Comparison of ENCODE assay signal across 23 cellular contexts in genomic region chr2:227148106-227148505, GRCh38. TPM values are rescaled to one million over a fixed set of nuclear protein-coding genes. Genes with fewer than 3 reads are reported as not detected.
A peak's percentile ranks its signal among the peaks of the same experiment; 100 is the strongest.
DNase-seq lines count a peak whose midpoint lies in the region; ATAC-seq, FAIRE-seq and TF ChIP-seq lines count a peak whose summit lies in the region.
"Had no signal": no experiment of that assay in that cellular context is flagged by ENCODE, and none has a peak within 500 bp of the region (broad histone marks: within the 10 kb centered on the region; RNA-seq: fewer than 3 reads in every experiment).

No MANE protein-coding gene starts in this region.

- peaks cover 14% of the 10 kb centered on the region for H3K4me1 Mint-ChIP-seq in WTC11
- H3K4me1 Mint-ChIP-seq: CD14-positive monocyte; CD8-positive, alpha-beta memory T cell had no signal

- no peak overlapping the region for H3K9ac ChIP-seq in H1 (replicated peaks in 1 of 4; ENCODE audit: extremely low read depth in 1 of 4, low read depth in 3 of 4, low read length in 3 of 4)
- H3K9ac ChIP-seq: BLaER1 had no signal

- FAIRE-seq in A549 (lab: Jason Lieb, UNC) (no peak), GM12892 (lab: Jason Lieb, UNC) (peak; percentile 44), H1 (lab: Jason Lieb, UNC) (no peak)
- FAIRE-seq: D721Med, GM12878, GM18507 had no signal

- H2BK120ac ChIP-seq in H1 (replicated peaks; ENCODE audit: low read depth, low read length) = no peak overlapping the region

- H3K9me3 ChIP-seq in A549 = peaks cover 5% of the 10 kb centered on the region; the same call in 2 of the 3 replicates
- peaks cover 3 to 9% of the 10 kb centered on the region in 2 experiments; a peak in 2 of 4 replicates for H3K9me3 ChIP-seq in H1 (ENCODE audit: insufficient read depth in 2 of 2, low read depth in 1 of 2, low read length in 1 of 2)

- H3K27ac ChIP-seq in A549 = no peak overlapping the region
- H3K27ac ChIP-seq in H1 (ENCODE audit: low read depth, low read length) = no peak overlapping the region
- H3K27ac ChIP-seq: BLaER1 had no signal

- H3K9me3 Mint-ChIP-seq in WTC11 = peaks cover 28% of the 10 kb centered on the region

- no peak for ATAC-seq in A549
- no peak for ATAC-seq in WTC11
- ATAC-seq in GM21390 (IDR thresholded peaks at IDR 0.05; ENCODE audit: unreplicated experiment) = no peak
- ATAC-seq in HG03175 (IDR thresholded peaks at IDR 0.05; ENCODE audit: unreplicated experiment) = no peak
- ATAC-seq: GM12878 had no signal

- no peak overlapping the region for H3K4me2 ChIP-seq in A549
- H3K4me2 ChIP-seq in H1 (ENCODE audit: insufficient read depth in 1 of 2, low read depth in 2 of 2, low read length in 2 of 2) = no peak overlapping the region
- H3K4me2 ChIP-seq: BLaER1 had no signal

- no peak overlapping the region for H3K4me3 ChIP-seq in A549
- H3K4me3 ChIP-seq in H1 (ENCODE audit: extremely low read depth in 1 of 4, insufficient read depth in 2 of 4, low read depth in 3 of 4, low read length in 4 of 4) = no peak overlapping the region
- H3K4me3 ChIP-seq: BLaER1, GM12878 had no signal

- CTCF ChIA-PET in A549 (lab: Yijun Ruan, JAX) (no interaction called here), WTC11 (lab: Charles Lee) (no interaction called here), H1 (lab: Charles Lee; ENCODE audit: partially characterized antibody) (no interaction called here)

- H3K23ac ChIP-seq in H1 (ENCODE audit: insufficient read length) = no peak overlapping the region

- no peak overlapping the region for H3K56ac ChIP-seq in H1 (replicated peaks; ENCODE audit: insufficient read length, low read depth, low read length)

- no peak overlapping the region for H2BK15ac ChIP-seq in H1 (ENCODE audit: low read length)

- no peaks in the 10 kb centered on the region for H3K79me1 ChIP-seq in H1 (ENCODE audit: low read depth, low read length)

- no peaks in the 10 kb centered on the region for H3K27me3 Mint-ChIP-seq in WTC11 (ENCODE audit: low read depth)
- H3K27me3 Mint-ChIP-seq: B cell had no signal

- H2BK20ac ChIP-seq in H1 (ENCODE audit: low read length) = no peak overlapping the region

- H3K18ac ChIP-seq in H1 (ENCODE audit: extremely low read depth, low read length) = no peak overlapping the region

- H3K4me1 ChIP-seq in A549 (peaks cover 7% of the 10 kb centered on the region), H1 (replicated peaks in 1 of 4; ENCODE audit: control insufficient read depth in 3 of 4, insufficient read depth in 4 of 4, low read length in 3 of 4) (no peaks in the 10 kb centered on the region)
- H3K4me1 ChIP-seq: BLaER1 had no signal

- POLR2A ChIA-PET in A549 (lab: Yijun Ruan, JAX) (no interaction called here), WTC11 (lab: Charles Lee) (no interaction called here), H1 (lab: Charles Lee; ENCODE audit: partially characterized antibody) (no interaction called here)

- H3K4me3 Mint-ChIP-seq in WTC11 = no peak overlapping the region
- H3K4me3 Mint-ChIP-seq: B cell; CD14-positive monocyte; CD4-positive, alpha-beta T cell; CD8-positive, alpha-beta memory T cell; H9 had no signal

- TF ChIP-seq POLR2A in A549 (IDR thresholded peaks at IDR 0.05; ENCODE audit: low read length) = no peak
- TF ChIP-seq POLR2A in GM12892 (IDR thresholded peaks at IDR 0.05; ENCODE audit: low read depth, low read length) = no peak
- no peak for TF ChIP-seq POLR2A in H1 (IDR thresholded peaks at IDR 0.05; ENCODE audit: control extremely low read depth in 1 of 2, low read depth in 2 of 2, low read length in 2 of 2)

- H2BK5ac ChIP-seq in H1 (ENCODE audit: low read depth, low read length) = no peak overlapping the region

- H3K79me2 ChIP-seq in H1 (ENCODE audit: control insufficient read depth in 1 of 2, insufficient read depth in 2 of 2, low read length in 2 of 2) = no peaks in the 10 kb centered on the region

- no peaks in the 10 kb centered on the region for H3K27me3 ChIP-seq in H1 (replicated peaks in 1 of 4; ENCODE audit: control insufficient read depth in 3 of 4, extremely low read depth in 1 of 4, insufficient read depth in 3 of 4, low read length in 3 of 4)
- H3K27me3 ChIP-seq: BLaER1 had no signal

- H3K4ac ChIP-seq in H1 (replicated peaks; ENCODE audit: insufficient read length, low read depth, low read length) = no peak overlapping the region

- no peak overlapping the region for H2AFZ ChIP-seq in H1 (ENCODE audit: low read length)

- DNase-seq in A549 (ENCODE audit: low read depth in 1 of 2, low spot score in 1 of 2) (no peak), GM12892 (ENCODE audit: insufficient read length) (no peak), WTC11 (ENCODE audit: low spot score) (no peak), H1 (ENCODE audit: low read depth in 1 of 2, low spot score in 2 of 2) (no peak), SHP77 treated with DMSO at 0.1 percent for 48 hours (lab: John Stamatoyannopoulos, UW) (no peak)
- DNase-seq: 8988T; CD4-positive, alpha-beta T cell; CD8-positive, alpha-beta memory T cell; DMS 273 treated with DMSO at 0.1 percent for 48 hours; DMS79; EL; GDM1; H9 had no signal

- H3K14ac ChIP-seq in H1 (ENCODE audit: insufficient read length) = no peak overlapping the region

- no peak overlapping the region for H4K8ac ChIP-seq in H1 (ENCODE audit: extremely low read depth, insufficient read depth, low read length)

- no peak overlapping the region for H2BK12ac ChIP-seq in H1 (ENCODE audit: low read depth, low read length)

- H3K23me2 ChIP-seq in H1 (ENCODE audit: low read depth, low read length) = no peaks in the 10 kb centered on the region

- no peak overlapping the region for H4K5ac ChIP-seq in H1 (ENCODE audit: insufficient read length, low read depth, low read length)

- 42% methylated on average over 2 of the region's 2 CpGs for WGBS in A549 (ENCODE audit: missing lambda C conversion rate)
- 96% methylated on average over 2 of the region's 2 CpGs; no CpG with 5 or more reads in 1 of the 2 experiments for WGBS in H1 (ENCODE audit: extremely low coverage in 1 of 2, insufficient coverage in 1 of 2, insufficient read length in 1 of 2, insufficient replicate concordance in 2 of 2, low coverage in 1 of 2, low lambda C conversion rate in 2 of 2, missing lambda C conversion rate in 1 of 2), 2 experiments

- H2AK5ac ChIP-seq in H1 (ENCODE audit: low read depth, low read length) = no peak overlapping the region

- TF ChIP-seq RAD21 in A549 (conservative IDR thresholded peaks at IDR 0.05 in 1 of 2, IDR thresholded peaks at IDR 0.05 in 1 of 2) (no peak), H1 (IDR thresholded peaks at IDR 0.05 in 1 of 2, conservative IDR thresholded peaks at IDR 0.05 in 1 of 2; ENCODE audit: low read depth in 2 of 2, low read length in 2 of 2) (no peak)

- H3K27ac Mint-ChIP-seq in WTC11 = no peak overlapping the region
- H3K27ac Mint-ChIP-seq: B cell; CD14-positive monocyte; CD4-positive, alpha-beta T cell; CD8-positive, alpha-beta memory T cell; H9 had no signal

- H3K36me3 Mint-ChIP-seq in WTC11 = peaks cover 11% of the 10 kb centered on the region
- H3K36me3 Mint-ChIP-seq: CD14-positive monocyte; CD8-positive, alpha-beta memory T cell had no signal

- no peak overlapping the region for H4K91ac ChIP-seq in H1 (replicated peaks; ENCODE audit: insufficient read length, low read length)

- no peak for TF ChIP-seq EP300 in A549 (IDR thresholded peaks at IDR 0.05)
- no peak for TF ChIP-seq EP300 in H1 (IDR thresholded peaks at IDR 0.05; ENCODE audit: borderline replicate concordance in 1 of 2, low read depth in 2 of 2, low read length in 2 of 2)

- no peak for TF ChIP-seq CTCF in A549 (IDR thresholded peaks at IDR 0.05)
- TF ChIP-seq CTCF in WTC11 (IDR thresholded peaks at IDR 0.05) = no peak
- no peak for TF ChIP-seq CTCF in H1 (IDR thresholded peaks at IDR 0.05; ENCODE audit: control extremely low read depth in 1 of 3, insufficient read depth in 1 of 3, low read depth in 1 of 3, low read length in 3 of 3)

- no peaks in the 10 kb centered on the region for H4K20me1 ChIP-seq in H1 (replicated peaks in 1 of 2; ENCODE audit: control insufficient read depth in 1 of 2, insufficient read depth in 2 of 2, low read length in 2 of 2)
- H4K20me1 ChIP-seq: BLaER1 had no signal

- no peaks in the 10 kb centered on the region for H3K36me3 ChIP-seq in H1 (ENCODE audit: control insufficient read depth in 2 of 4, insufficient read depth in 4 of 4, low read length in 3 of 4)
- H3K36me3 ChIP-seq: BLaER1 had no signal

RNA-seq across cellular contexts. Expression of gene COL4A4, which starts 15.9 kb away (rescaled TPM):
- polyA plus RNA-seq in A549 (2011; rRNA removed) (6.8 and 7.1 TPM in 2 replicates), A549 (2017; fragmentation: RNase III; extraction: RNeasy Plus Mini Kit Qiagen cat#74134 plus additional on column Dnase treatment) (1.4 to 2.2 TPM (median 1.7 TPM) in 3 replicates), H1 (2011; rRNA removed) (0.33 TPM in 2 replicates)
- 1.0 and 1.2 TPM in 2 replicates for polyA plus RNA-seq in A549 (2012; cell fraction: cytosol; rRNA removed)
- 3.7 and 4.7 TPM in 2 replicates for polyA plus RNA-seq in A549 (2012; cell fraction: nucleus; rRNA removed)
- 4.6 and 5.5 TPM in 2 replicates for polyA minus RNA-seq in A549 (2011; rRNA and poly(A)+ RNA removed)
- 2.8 TPM for polyA plus RNA-seq in GM12892 (2012; ENCODE audit: missing spikeins)
- total RNA-seq in WTC11 (2021) = 1.9 to 3.1 TPM (median 1.9 TPM) in 3 replicates
- 0.67 and 1.7 TPM in 2 replicates for total RNA-seq in H1 (2021; fragmentation: NEBNext Ultra II Directional; extraction: Animal tissue kit (Norgen Biotek cat#: 25700))
- 0.39 TPM for polyA plus RNA-seq in H1 (2011; cell fraction: cytosol; rRNA removed)
- polyA plus RNA-seq in H1 (2011; cell fraction: nucleus; rRNA removed) = 1.9 TPM
- 0.32 to 0.44 TPM (median 0.41 TPM) in 4 replicates for polyA plus RNA-seq in H1 (2012, experiment 1 of 2)
- polyA plus RNA-seq in H1 (2012, experiment 2 of 2) = 0.13 TPM
- 0.99 TPM for polyA plus RNA-seq in H1 (2013, experiment 1 of 2)
- polyA plus RNA-seq in H1 (2013, experiment 2 of 2) = 0.87 TPM
- polyA minus RNA-seq in H1 (2011; rRNA and poly(A)+ RNA removed) = 0.50 and 0.59 TPM in 2 replicates
- 0.22 TPM for polyA minus RNA-seq in H1 (2011; cell fraction: cytosol; rRNA and poly(A)+ RNA removed)
- 0.80 TPM for polyA minus RNA-seq in H1 (2011; cell fraction: nucleus; rRNA and poly(A)+ RNA removed)
- total RNA-seq: A673; CD4-positive, alpha-beta T cell; CD8-positive, alpha-beta memory T cell had no signal

RNA-seq across cellular contexts. Expression of gene COL4A3, which starts 16.3 kb away (rescaled TPM):
- polyA plus RNA-seq in A549 (2011; rRNA removed) (6.8 and 7.4 TPM in 2 replicates), A549 (2017; fragmentation: RNase III; extraction: RNeasy Plus Mini Kit Qiagen cat#74134 plus additional on column Dnase treatment) (1.5 to 2.1 TPM (median 1.8 TPM) in 3 replicates), H1 (2011; rRNA removed) (0.12 and 0.28 TPM in 2 replicates)
- polyA plus RNA-seq in A549 (2012; cell fraction: cytosol; rRNA removed) = 0.58 and 0.63 TPM in 2 replicates
- polyA plus RNA-seq in A549 (2012; cell fraction: nucleus; rRNA removed) = 4.8 and 6.5 TPM in 2 replicates
- polyA minus RNA-seq in A549 (2011; rRNA and poly(A)+ RNA removed) = 6.0 and 7.0 TPM in 2 replicates
- 24.8 TPM for polyA plus RNA-seq in GM12892 (2012; ENCODE audit: missing spikeins)
- total RNA-seq in WTC11 (2021) = 0.53 to 1.1 TPM (median 0.90 TPM) in 3 replicates
- 0.17 and 0.34 TPM in 2 replicates for total RNA-seq in H1 (2021; fragmentation: NEBNext Ultra II Directional; extraction: Animal tissue kit (Norgen Biotek cat#: 25700))
- 0.22 TPM for polyA plus RNA-seq in H1 (2011; cell fraction: cytosol; rRNA removed)
- polyA plus RNA-seq in H1 (2011; cell fraction: nucleus; rRNA removed) = 1.2 TPM
- polyA plus RNA-seq in H1 (2012, experiment 1 of 2) = 0.08 to 0.54 TPM (median 0.29 TPM) in 4 replicates
- 0.05 TPM for polyA plus RNA-seq in H1 (2012, experiment 2 of 2)
- polyA plus RNA-seq in H1 (2013, experiment 1 of 2) = 0.41 TPM
- 0.31 TPM for polyA plus RNA-seq in H1 (2013, experiment 2 of 2)
- 0.19 and 0.90 TPM in 2 replicates for polyA minus RNA-seq in H1 (2011; rRNA and poly(A)+ RNA removed)
- 0.29 TPM for polyA minus RNA-seq in H1 (2011; cell fraction: cytosol; rRNA and poly(A)+ RNA removed)
- 1.6 TPM for polyA minus RNA-seq in H1 (2011; cell fraction: nucleus; rRNA and poly(A)+ RNA removed)
- total RNA-seq: A673; CD4-positive, alpha-beta T cell; CD8-positive, alpha-beta memory T cell; H4 had no signal
- polyA plus RNA-seq: CD14-positive monocyte; CD8-positive, alpha-beta memory T cell had no signal
